In the genomic region with DNA sequence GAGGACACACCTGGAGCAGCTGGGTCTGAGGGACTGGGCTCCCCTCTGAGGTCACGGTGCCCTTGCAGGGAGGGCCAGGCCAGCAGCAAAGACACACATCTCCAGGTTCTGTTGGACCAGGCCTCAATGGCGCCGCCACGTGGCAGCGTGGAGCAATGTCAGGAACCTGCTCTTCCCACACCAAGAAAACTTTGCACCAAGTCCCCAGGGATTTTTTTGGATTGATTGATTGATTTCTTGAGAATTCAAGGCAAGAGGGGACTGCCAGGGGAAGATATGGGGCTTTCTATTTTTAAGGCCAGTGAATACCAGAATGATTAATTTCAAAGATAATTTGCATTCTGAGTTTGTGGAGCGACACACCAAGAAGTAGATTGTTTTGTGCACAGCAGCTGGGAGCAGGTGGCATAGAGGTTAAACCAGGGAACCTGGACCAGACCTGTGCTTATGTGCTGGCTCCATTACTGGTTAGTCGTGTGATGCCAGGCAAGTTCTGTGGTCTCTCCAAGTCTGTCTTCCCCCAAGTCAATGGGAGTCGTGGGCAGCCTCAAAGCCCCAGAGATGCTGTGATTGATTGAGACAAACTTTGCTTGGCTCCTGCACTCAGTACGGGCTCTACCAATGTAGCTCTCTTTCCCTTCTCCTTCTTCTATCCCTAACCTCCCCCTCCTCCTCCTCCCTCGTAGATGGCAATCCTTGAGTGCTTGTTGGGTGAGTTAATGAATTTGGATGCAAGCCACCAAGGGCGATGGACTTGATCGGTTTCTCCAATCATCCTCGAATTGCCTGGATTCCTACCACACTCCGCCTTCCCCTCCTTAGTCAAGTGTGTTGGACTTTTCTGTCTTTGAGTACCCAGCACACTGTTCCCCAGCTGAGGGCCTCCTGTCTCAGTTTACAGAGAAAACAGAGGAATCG, we compare ENCODE assay signal across 8 cellular contexts.
DNase-seq lines count a peak whose midpoint lies in the region; ATAC-seq and TF ChIP-seq lines count a peak whose summit lies in the region.

No MANE protein-coding gene starts in this region.

- CTCF ChIA-PET in CD4-positive, alpha-beta memory T cell (lab: Charles Lee; ENCODE audit: partially characterized antibody) = interaction anchor here (0.6 to 2.7 kb wide), 7 partner anchors 9 to 299 kb away, joined by 3 to 25 read pairs (median 4); no protein-coding TSS in a partner anchor

- H3K4me3 Mint-ChIP-seq in CD4-positive, alpha-beta memory T cell = no peak overlapping the region

- peaks cover 16% of the 10 kb centered on the region for H3K4me1 ChIP-seq in CD4-positive, alpha-beta memory T cell (ENCODE audit: insufficient read depth, low read length)
- H3K4me1 ChIP-seq in esophagus squamous epithelium (peaks cover 4 to 11% (median 7%) of the 10 kb centered on the region in 3 donors), osteoblast (ENCODE audit: insufficient read depth, low read length) (no peaks in the 10 kb centered on the region)

- POLR2A ChIA-PET in CD4-positive, alpha-beta memory T cell (lab: Charles Lee; ENCODE audit: partially characterized antibody) = interaction anchor here (1.4 kb wide), 1 partner anchor 291 kb away, joined by 5 read pairs; no protein-coding TSS in a partner anchor

- H3K27ac ChIP-seq in CD4-positive, alpha-beta memory T cell (ENCODE audit: low read depth, low read length) = no peak overlapping the region
- H3K27ac ChIP-seq in esophagus squamous epithelium = no peak overlapping the region
- H3K27ac ChIP-seq in osteoblast (ENCODE audit: low read depth, low read length) = no peak overlapping the region

- intact Hi-C loops in CD4-positive, alpha-beta memory T cell (cut with micrococcal nuclease) = no loop called here
- intact Hi-C loops in esophagus squamous epithelium (cut with DNase I) = no loop called here

- no peaks in the 10 kb centered on the region for H3K36me3 ChIP-seq in CD4-positive, alpha-beta memory T cell (ENCODE audit: insufficient read depth, low read length)
- H3K36me3 ChIP-seq in esophagus squamous epithelium (no peaks in the 10 kb centered on the region), osteoblast (ENCODE audit: insufficient read depth, low read length) (no peaks in the 10 kb centered on the region)

- H3K4me2 ChIP-seq in osteoblast (ENCODE audit: insufficient read depth, low read length) = no peak overlapping the region

- no peak for ATAC-seq in GM19023 (IDR thresholded peaks at IDR 0.05; ENCODE audit: unreplicated experiment)

- no peaks in the 10 kb centered on the region for H3K27me3 Mint-ChIP-seq in CD4-positive, alpha-beta memory T cell

- H3K36me3 Mint-ChIP-seq in CD4-positive, alpha-beta memory T cell = no peaks in the 10 kb centered on the region

- no peak for TF ChIP-seq POLR2A in esophagus squamous epithelium (IDR thresholded peaks at IDR 0.05)

- peaks cover 0 to 5% (median 0%) of the 10 kb centered on the region in 8 donors for H3K9me3 Mint-ChIP-seq in CD4-positive, alpha-beta memory T cell

- no peaks in the 10 kb centered on the region for H3K79me2 ChIP-seq in osteoblast (ENCODE audit: insufficient read depth, low read length)

- TF ChIP-seq CTCF in HFF-Myc (IDR thresholded peaks at IDR 0.05; ENCODE audit: low read depth, low read length, missing control alignments) (peak; percentile 87), esophagus squamous epithelium (IDR thresholded peaks at IDR 0.05) (peak in 5 of 6 experiments; percentile 35 to 63 (median 40)), osteoblast (IDR thresholded peaks at IDR 0.05; ENCODE audit: extremely low read depth, low read depth, low read length) (peak; percentile 61)

- H3K9me3 ChIP-seq in CD4-positive, alpha-beta memory T cell (ENCODE audit: control insufficient read depth in 1 of 2, low read length in 2 of 2) = no peaks in the 10 kb centered on the region
- H3K9me3 ChIP-seq in esophagus squamous epithelium = no peaks in the 10 kb centered on the region
- no peaks in the 10 kb centered on the region for H3K9me3 ChIP-seq in osteoblast (ENCODE audit: low read depth, low read length)

- peak overlapping the region in 1 of 7 donors; percentile 32 for H3K27ac Mint-ChIP-seq in CD4-positive, alpha-beta memory T cell

- no peak overlapping the region for H3K4me3 ChIP-seq in CD4-positive, alpha-beta memory T cell (ENCODE audit: low read length in 2 of 2)
- H3K4me3 ChIP-seq in HFF-Myc (replicated peaks; ENCODE audit: low read depth, low read length) (no peak overlapping the region), esophagus squamous epithelium (no peak overlapping the region), osteoblast (ENCODE audit: insufficient read depth, low read length) (no peak overlapping the region)

- peak in 4 of 5 donors; percentile 27 to 46 (median 43) for DNase-seq in CD4-positive, alpha-beta memory T cell
- DNase-seq in HFF-Myc (ENCODE audit: extremely low read depth, low read depth) = no peak
- peak; percentile 56 for DNase-seq in activated CD4-positive, CD25-positive, alpha-beta regulatory T cell treated with anti-CD3 and anti-CD28 coated beads, Interleukin-2, amount 50 U/mL, for 72 hours
- DNase-seq in esophagus squamous epithelium (lab: John Stamatoyannopoulos, UW) = no peak
- peak; percentile 87 for DNase-seq in osteoblast (ENCODE audit: insufficient read length, low spot score, missing footprints)
- no peak for DNase-seq in NCI-H187 (lab: John Stamatoyannopoulos, UW)
- DNase-seq in LoVo (ENCODE audit: low spot score) = no peak

- 47% methylated on average over 13 to 15 of the region's 15 CpGs for WGBS in esophagus squamous epithelium, 2 donors

- no peaks in the 10 kb centered on the region for H3K27me3 ChIP-seq in CD4-positive, alpha-beta memory T cell (ENCODE audit: insufficient read depth, low read length)
- no peaks in the 10 kb centered on the region for H3K27me3 ChIP-seq in esophagus squamous epithelium
- H3K27me3 ChIP-seq in osteoblast (ENCODE audit: insufficient read depth, low read length) = peaks cover 9% of the 10 kb centered on the region

- H4K20me1 ChIP-seq in osteoblast (ENCODE audit: insufficient read depth, low read length) = no peaks in the 10 kb centered on the region

- H2AFZ ChIP-seq in osteoblast (ENCODE audit: low read length) = no peak overlapping the region

- H3K4me1 Mint-ChIP-seq in CD4-positive, alpha-beta memory T cell = peaks cover 5 to 22% (median 10%) of the 10 kb centered on the region in 4 donors

Comparison
In these comparisons a context has a peak if more than half of its experiments do, and no peak if none do; other contexts are left out.
1. DNase-seq: peak in CD4-positive, alpha-beta memory T cell (4 of 5), activated CD4-positive, CD25-positive, alpha-beta regulatory T cell treated with anti-CD3 and anti-CD28 coated beads, Interleukin-2, amount 50 U/mL, for 72 hours (single experiment) and osteoblast (single experiment); none in HFF-Myc (single experiment), esophagus squamous epithelium (single experiment), NCI-H187 (0 of 2) and LoVo (single experiment).
2. Peak in every context shown above with its lines, with median percentiles within 50 percentile points of each other: CTCF ChIP-seq.